In the genomic region with DNA sequence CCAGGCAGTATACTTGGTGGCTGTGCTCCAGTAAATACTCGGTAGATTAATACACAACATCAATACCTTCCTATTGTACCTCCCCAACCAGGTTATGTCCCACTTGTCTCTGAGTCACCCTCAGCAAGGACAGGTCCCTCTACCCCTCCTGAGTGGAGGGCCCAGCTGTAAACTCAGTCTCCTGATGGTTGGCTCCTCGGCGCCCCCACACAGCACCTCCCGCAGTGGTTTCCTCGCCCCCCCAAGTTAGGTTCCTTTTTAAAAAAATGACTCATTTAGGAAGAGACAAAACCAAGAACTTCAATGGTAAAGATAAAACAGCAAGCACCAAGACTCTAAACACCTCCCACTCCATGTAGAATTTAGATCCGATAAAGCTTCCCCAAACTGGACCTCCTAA, we compare ENCODE assay signal across 1 cellular context.
A peak's percentile ranks its signal among the peaks of the same experiment; 100 is the strongest.
TF ChIP-seq lines count a peak whose summit lies in the region.

No MANE protein-coding gene starts in this region.

TF ChIP-seq in GM12878, 131 proteins besides CTCF, POLR2A, EP300 and RAD21 (continued from another document and continues in another):
- TF ChIP-seq, protein P1, sequence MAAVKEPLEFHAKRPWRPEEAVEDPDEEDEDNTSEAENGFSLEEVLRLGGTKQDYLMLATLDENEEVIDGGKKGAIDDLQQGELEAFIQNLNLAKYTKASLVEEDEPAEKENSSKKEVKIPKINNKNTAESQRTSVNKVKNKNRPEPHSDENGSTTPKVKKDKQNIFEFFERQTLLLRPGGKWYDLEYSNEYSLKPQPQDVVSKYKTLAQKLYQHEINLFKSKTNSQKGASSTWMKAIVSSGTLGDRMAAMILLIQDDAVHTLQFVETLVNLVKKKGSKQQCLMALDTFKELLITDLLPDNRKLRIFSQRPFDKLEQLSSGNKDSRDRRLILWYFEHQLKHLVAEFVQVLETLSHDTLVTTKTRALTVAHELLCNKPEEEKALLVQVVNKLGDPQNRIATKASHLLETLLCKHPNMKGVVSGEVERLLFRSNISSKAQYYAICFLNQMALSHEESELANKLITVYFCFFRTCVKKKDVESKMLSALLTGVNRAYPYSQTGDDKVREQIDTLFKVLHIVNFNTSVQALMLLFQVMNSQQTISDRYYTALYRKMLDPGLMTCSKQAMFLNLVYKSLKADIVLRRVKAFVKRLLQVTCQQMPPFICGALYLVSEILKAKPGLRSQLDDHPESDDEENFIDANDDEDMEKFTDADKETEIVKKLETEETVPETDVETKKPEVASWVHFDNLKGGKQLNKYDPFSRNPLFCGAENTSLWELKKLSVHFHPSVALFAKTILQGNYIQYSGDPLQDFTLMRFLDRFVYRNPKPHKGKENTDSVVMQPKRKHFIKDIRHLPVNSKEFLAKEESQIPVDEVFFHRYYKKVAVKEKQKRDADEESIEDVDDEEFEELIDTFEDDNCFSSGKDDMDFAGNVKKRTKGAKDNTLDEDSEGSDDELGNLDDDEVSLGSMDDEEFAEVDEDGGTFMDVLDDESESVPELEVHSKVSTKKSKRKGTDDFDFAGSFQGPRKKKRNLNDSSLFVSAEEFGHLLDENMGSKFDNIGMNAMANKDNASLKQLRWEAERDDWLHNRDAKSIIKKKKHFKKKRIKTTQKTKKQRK (IDR thresholded peaks at IDR 0.05; ENCODE audit: low read depth, low read length) = no peak
- TF ChIP-seq ESRRA (IDR thresholded peaks at IDR 0.05; ENCODE audit: low read length) (no peak), SIX5 (IDR thresholded peaks at IDR 0.05; ENCODE audit: low read depth, low read length, severe bottlenecking) (no peak), LARP7 (IDR thresholded peaks at IDR 0.05) (no peak), BMI1 (IDR thresholded peaks at IDR 0.05; ENCODE audit: borderline replicate concordance) (no peak), MTA2 (IDR thresholded peaks at IDR 0.05; ENCODE audit: low read depth) (peak; percentile 50; the same call in 1 of the 2 replicates), SMAD5 (IDR thresholded peaks at IDR 0.05; ENCODE audit: low read depth) (no peak), WRNIP1 (IDR thresholded peaks at IDR 0.05; ENCODE audit: borderline replicate concordance, low read depth, low read length) (no peak), KDM1A (IDR thresholded peaks at IDR 0.05; ENCODE audit: borderline replicate concordance) (no peak), FOXM1 (IDR thresholded peaks at IDR 0.05; ENCODE audit: low read depth, low read length) (peak; percentile 63; the same call in 1 of the 2 replicates), RELA (IDR thresholded peaks at IDR 0.05; ENCODE audit: borderline replicate concordance, partially characterized antibody) (no peak), CBX3 (IDR thresholded peaks at IDR 0.05; ENCODE audit: borderline replicate concordance, low read depth) (no peak), HDAC6 (IDR thresholded peaks at IDR 0.05; ENCODE audit: unreplicated experiment) (no peak), GABPA (IDR thresholded peaks at IDR 0.05; ENCODE audit: low read depth) (no peak), RUNX3 (IDR thresholded peaks at IDR 0.05; ENCODE audit: low read length) (peak; percentile 93), TCF3 (IDR thresholded peaks at IDR 0.05; ENCODE audit: borderline replicate concordance, insufficient read depth, low read depth, low read length) (0 out of 2 replicates have a peak, but pooled peaks have one; percentile 21), RCOR1 (conservative IDR thresholded peaks at IDR 0.05; ENCODE audit: low read depth, low read length) (no peak), YBX1 (IDR thresholded peaks at IDR 0.05) (no peak), TARDBP (IDR thresholded peaks at IDR 0.05; ENCODE audit: borderline replicate concordance) (no peak), CHD1 (IDR thresholded peaks at IDR 0.05; ENCODE audit: low read depth, low read length) (no peak), FOXK2 (IDR thresholded peaks at IDR 0.05) (no peak), POLR2AphosphoS2 (IDR thresholded peaks at IDR 0.05; ENCODE audit: low read depth, low read length) (no peak), CREB1 (IDR thresholded peaks at IDR 0.05; ENCODE audit: low read depth) (no peak), RB1 (IDR thresholded peaks at IDR 0.05; ENCODE audit: borderline replicate concordance) (no peak), MYB (IDR thresholded peaks at IDR 0.05; ENCODE audit: borderline replicate concordance, low read depth, low read length) (no peak), RFX5 (IDR thresholded peaks at IDR 0.05; ENCODE audit: low read depth, low read length) (no peak)
- TF ChIP-seq, protein P2, sequence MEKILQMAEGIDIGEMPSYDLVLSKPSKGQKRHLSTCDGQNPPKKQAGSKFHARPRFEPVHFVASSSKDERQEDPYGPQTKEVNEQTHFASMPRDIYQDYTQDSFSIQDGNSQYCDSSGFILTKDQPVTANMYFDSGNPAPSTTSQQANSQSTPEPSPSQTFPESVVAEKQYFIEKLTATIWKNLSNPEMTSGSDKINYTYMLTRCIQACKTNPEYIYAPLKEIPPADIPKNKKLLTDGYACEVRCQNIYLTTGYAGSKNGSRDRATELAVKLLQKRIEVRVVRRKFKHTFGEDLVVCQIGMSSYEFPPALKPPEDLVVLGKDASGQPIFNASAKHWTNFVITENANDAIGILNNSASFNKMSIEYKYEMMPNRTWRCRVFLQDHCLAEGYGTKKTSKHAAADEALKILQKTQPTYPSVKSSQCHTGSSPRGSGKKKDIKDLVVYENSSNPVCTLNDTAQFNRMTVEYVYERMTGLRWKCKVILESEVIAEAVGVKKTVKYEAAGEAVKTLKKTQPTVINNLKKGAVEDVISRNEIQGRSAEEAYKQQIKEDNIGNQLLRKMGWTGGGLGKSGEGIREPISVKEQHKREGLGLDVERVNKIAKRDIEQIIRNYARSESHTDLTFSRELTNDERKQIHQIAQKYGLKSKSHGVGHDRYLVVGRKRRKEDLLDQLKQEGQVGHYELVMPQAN (conservative IDR thresholded peaks at IDR 0.05) = no peak
- TF ChIP-seq, protein P3, sequence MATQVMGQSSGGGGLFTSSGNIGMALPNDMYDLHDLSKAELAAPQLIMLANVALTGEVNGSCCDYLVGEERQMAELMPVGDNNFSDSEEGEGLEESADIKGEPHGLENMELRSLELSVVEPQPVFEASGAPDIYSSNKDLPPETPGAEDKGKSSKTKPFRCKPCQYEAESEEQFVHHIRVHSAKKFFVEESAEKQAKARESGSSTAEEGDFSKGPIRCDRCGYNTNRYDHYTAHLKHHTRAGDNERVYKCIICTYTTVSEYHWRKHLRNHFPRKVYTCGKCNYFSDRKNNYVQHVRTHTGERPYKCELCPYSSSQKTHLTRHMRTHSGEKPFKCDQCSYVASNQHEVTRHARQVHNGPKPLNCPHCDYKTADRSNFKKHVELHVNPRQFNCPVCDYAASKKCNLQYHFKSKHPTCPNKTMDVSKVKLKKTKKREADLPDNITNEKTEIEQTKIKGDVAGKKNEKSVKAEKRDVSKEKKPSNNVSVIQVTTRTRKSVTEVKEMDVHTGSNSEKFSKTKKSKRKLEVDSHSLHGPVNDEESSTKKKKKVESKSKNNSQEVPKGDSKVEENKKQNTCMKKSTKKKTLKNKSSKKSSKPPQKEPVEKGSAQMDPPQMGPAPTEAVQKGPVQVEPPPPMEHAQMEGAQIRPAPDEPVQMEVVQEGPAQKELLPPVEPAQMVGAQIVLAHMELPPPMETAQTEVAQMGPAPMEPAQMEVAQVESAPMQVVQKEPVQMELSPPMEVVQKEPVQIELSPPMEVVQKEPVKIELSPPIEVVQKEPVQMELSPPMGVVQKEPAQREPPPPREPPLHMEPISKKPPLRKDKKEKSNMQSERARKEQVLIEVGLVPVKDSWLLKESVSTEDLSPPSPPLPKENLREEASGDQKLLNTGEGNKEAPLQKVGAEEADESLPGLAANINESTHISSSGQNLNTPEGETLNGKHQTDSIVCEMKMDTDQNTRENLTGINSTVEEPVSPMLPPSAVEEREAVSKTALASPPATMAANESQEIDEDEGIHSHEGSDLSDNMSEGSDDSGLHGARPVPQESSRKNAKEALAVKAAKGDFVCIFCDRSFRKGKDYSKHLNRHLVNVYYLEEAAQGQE (IDR thresholded peaks at IDR 0.05; ENCODE audit: low read depth, low read length) = no peak
- TF ChIP-seq, protein P4, sequence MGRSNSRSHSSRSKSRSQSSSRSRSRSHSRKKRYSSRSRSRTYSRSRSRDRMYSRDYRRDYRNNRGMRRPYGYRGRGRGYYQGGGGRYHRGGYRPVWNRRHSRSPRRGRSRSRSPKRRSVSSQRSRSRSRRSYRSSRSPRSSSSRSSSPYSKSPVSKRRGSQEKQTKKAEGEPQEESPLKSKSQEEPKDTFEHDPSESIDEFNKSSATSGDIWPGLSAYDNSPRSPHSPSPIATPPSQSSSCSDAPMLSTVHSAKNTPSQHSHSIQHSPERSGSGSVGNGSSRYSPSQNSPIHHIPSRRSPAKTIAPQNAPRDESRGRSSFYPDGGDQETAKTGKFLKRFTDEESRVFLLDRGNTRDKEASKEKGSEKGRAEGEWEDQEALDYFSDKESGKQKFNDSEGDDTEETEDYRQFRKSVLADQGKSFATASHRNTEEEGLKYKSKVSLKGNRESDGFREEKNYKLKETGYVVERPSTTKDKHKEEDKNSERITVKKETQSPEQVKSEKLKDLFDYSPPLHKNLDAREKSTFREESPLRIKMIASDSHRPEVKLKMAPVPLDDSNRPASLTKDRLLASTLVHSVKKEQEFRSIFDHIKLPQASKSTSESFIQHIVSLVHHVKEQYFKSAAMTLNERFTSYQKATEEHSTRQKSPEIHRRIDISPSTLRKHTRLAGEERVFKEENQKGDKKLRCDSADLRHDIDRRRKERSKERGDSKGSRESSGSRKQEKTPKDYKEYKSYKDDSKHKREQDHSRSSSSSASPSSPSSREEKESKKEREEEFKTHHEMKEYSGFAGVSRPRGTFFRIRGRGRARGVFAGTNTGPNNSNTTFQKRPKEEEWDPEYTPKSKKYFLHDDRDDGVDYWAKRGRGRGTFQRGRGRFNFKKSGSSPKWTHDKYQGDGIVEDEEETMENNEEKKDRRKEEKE (IDR thresholded peaks at IDR 0.05) = no peak
- TF ChIP-seq, protein P5, sequence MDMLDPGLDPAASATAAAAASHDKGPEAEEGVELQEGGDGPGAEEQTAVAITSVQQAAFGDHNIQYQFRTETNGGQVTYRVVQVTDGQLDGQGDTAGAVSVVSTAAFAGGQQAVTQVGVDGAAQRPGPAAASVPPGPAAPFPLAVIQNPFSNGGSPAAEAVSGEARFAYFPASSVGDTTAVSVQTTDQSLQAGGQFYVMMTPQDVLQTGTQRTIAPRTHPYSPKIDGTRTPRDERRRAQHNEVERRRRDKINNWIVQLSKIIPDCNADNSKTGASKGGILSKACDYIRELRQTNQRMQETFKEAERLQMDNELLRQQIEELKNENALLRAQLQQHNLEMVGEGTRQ (IDR thresholded peaks at IDR 0.05; ENCODE audit: borderline replicate concordance, low read depth, low read length) = no peak
- TF ChIP-seq, protein P6, sequence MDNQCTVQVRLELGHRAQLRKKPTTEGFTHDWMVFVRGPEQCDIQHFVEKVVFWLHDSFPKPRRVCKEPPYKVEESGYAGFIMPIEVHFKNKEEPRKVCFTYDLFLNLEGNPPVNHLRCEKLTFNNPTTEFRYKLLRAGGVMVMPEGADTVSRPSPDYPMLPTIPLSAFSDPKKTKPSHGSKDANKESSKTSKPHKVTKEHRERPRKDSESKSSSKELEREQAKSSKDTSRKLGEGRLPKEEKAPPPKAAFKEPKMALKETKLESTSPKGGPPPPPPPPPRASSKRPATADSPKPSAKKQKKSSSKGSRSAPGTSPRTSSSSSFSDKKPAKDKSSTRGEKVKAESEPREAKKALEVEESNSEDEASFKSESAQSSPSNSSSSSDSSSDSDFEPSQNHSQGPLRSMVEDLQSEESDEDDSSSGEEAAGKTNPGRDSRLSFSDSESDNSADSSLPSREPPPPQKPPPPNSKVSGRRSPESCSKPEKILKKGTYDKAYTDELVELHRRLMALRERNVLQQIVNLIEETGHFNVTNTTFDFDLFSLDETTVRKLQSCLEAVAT (IDR thresholded peaks at IDR 0.05) = no peak
- TF ChIP-seq, protein P7, sequence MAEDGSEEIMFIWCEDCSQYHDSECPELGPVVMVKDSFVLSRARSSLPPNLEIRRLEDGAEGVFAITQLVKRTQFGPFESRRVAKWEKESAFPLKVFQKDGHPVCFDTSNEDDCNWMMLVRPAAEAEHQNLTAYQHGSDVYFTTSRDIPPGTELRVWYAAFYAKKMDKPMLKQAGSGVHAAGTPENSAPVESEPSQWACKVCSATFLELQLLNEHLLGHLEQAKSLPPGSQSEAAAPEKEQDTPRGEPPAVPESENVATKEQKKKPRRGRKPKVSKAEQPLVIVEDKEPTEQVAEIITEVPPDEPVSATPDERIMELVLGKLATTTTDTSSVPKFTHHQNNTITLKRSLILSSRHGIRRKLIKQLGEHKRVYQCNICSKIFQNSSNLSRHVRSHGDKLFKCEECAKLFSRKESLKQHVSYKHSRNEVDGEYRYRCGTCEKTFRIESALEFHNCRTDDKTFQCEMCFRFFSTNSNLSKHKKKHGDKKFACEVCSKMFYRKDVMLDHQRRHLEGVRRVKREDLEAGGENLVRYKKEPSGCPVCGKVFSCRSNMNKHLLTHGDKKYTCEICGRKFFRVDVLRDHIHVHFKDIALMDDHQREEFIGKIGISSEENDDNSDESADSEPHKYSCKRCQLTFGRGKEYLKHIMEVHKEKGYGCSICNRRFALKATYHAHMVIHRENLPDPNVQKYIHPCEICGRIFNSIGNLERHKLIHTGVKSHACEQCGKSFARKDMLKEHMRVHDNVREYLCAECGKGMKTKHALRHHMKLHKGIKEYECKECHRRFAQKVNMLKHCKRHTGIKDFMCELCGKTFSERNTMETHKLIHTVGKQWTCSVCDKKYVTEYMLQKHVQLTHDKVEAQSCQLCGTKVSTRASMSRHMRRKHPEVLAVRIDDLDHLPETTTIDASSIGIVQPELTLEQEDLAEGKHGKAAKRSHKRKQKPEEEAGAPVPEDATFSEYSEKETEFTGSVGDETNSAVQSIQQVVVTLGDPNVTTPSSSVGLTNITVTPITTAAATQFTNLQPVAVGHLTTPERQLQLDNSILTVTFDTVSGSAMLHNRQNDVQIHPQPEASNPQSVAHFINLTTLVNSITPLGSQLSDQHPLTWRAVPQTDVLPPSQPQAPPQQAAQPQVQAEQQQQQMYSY (CRISPR knock-in tag; IDR thresholded peaks at IDR 0.05) = no peak
- TF ChIP-seq, protein P8, sequence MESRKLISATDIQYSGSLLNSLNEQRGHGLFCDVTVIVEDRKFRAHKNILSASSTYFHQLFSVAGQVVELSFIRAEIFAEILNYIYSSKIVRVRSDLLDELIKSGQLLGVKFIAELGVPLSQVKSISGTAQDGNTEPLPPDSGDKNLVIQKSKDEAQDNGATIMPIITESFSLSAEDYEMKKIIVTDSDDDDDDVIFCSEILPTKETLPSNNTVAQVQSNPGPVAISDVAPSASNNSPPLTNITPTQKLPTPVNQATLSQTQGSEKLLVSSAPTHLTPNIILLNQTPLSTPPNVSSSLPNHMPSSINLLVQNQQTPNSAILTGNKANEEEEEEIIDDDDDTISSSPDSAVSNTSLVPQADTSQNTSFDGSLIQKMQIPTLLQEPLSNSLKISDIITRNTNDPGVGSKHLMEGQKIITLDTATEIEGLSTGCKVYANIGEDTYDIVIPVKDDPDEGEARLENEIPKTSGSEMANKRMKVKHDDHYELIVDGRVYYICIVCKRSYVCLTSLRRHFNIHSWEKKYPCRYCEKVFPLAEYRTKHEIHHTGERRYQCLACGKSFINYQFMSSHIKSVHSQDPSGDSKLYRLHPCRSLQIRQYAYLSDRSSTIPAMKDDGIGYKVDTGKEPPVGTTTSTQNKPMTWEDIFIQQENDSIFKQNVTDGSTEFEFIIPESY (IDR thresholded peaks at IDR 0.05) = no peak
- TF ChIP-seq, protein P9, sequence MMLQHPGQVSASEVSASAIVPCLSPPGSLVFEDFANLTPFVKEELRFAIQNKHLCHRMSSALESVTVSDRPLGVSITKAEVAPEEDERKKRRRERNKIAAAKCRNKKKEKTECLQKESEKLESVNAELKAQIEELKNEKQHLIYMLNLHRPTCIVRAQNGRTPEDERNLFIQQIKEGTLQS (IDR thresholded peaks at IDR 0.05; ENCODE audit: borderline replicate concordance, extremely low read depth, low read depth, low read length) = no peak
